In genomic region chr2:197515277-197515797, GRCh38 we compare ENCODE assay signal across 8 cellular contexts. TPM values are rescaled to one million over a fixed set of nuclear protein-coding genes. Genes with fewer than 3 reads are reported as not detected.
DNase-seq lines count a peak whose midpoint lies in the region; ATAC-seq and TF ChIP-seq lines count a peak whose summit lies in the region.

No MANE protein-coding gene starts in this region.

- H3K27ac ChIP-seq in heart left ventricle (peak overlapping the region; percentile 69 to 99 (median 96)), sigmoid colon (peak overlapping the region; percentile 91 to 96 (median 92))

- H3K4me1 ChIP-seq in BE2C = peaks cover 5% of the 10 kb centered on the region
- peaks cover 0 to 41% (median 23%) of the 10 kb centered on the region in 12 donors for H3K4me1 ChIP-seq in heart left ventricle
- H3K4me1 ChIP-seq in sigmoid colon = peaks cover 0 to 31% (median 23%) of the 10 kb centered on the region in 4 donors

- POLR2A ChIA-PET in activated B cell treated with CpG ODN at 0.5 μM for 24 hours (lab: Charles Lee) = interaction anchor here (0.6 to 5.7 kb wide), 11 partner anchors 9 to 1858 kb away, joined by 3 to 173 read pairs (median 7); partner anchors contain the start of genes COQ10B, GTF3C3, HSPD1 and HSPE1

- H3K9me3 Mint-ChIP-seq in activated B cell treated with CpG ODN at 0.5 μM for 24 hours = peaks cover 2% of the 10 kb centered on the region

- DNase-seq in BE2C = peak; percentile 26
- peak; percentile 48 for DNase-seq in HT-29 (ENCODE audit: low spot score)
- no peak for DNase-seq in activated B cell treated with CpG ODN at 0.5 μM for 24 hours
- DNase-seq in heart left ventricle = no peak
- DNase-seq in sigmoid colon = no peak
- no peak for DNase-seq in MV-4-11 (lab: John Stamatoyannopoulos, UW)

- H3K4me3 ChIP-seq in BE2C (ENCODE audit: low read depth, low read length) (peak overlapping the region; percentile 99), heart left ventricle (peak overlapping the region; percentile 73 to 99 (median 94)), sigmoid colon (peak overlapping the region; percentile 66 to 90 (median 89))

- WGBS in heart left ventricle, 4 donors = 0 to 2% (median 1%) methylated on average over 15 to 24 of the region's 24 CpGs
- 0% methylated on average over 24 of the region's 24 CpGs for WGBS in sigmoid colon, 2 donors

- no peak for TF ChIP-seq CTCF in BE2C (IDR thresholded peaks at IDR 0.05; ENCODE audit: low read depth, low read length)
- no peak for TF ChIP-seq CTCF in activated B cell treated with CpG ODN at 0.5 μM for 24 hours (IDR thresholded peaks at IDR 0.05)
- TF ChIP-seq CTCF in heart left ventricle (IDR thresholded peaks at IDR 0.05) = no peak
- TF ChIP-seq CTCF in sigmoid colon (IDR thresholded peaks at IDR 0.05) = no peak

- peak overlapping the region; percentile 96 for H3K4me3 Mint-ChIP-seq in activated B cell treated with CpG ODN at 0.5 μM for 24 hours

- TF ChIP-seq POLR2A in heart left ventricle (IDR thresholded peaks at IDR 0.05) (no peak), sigmoid colon (IDR thresholded peaks at IDR 0.05) (no peak)

- peak in 1 of 4 donors; percentile 15 for TF ChIP-seq EP300 in sigmoid colon (IDR thresholded peaks at IDR 0.05)

- ATAC-seq in GM19035 (IDR thresholded peaks at IDR 0.05; ENCODE audit: unreplicated experiment) (peak; percentile 1), activated B cell treated with CpG ODN at 0.5 μM for 24 hours (ENCODE audit: low read depth) (no peak), heart left ventricle (peak in 2 of 4 donors; percentile 6 to 38), HG03139 (IDR thresholded peaks at IDR 0.05; ENCODE audit: unreplicated experiment) (no peak)

- peak overlapping the region; percentile 95 for H3K27ac Mint-ChIP-seq in activated B cell treated with CpG ODN at 0.5 μM for 24 hours

- peaks cover 14% of the 10 kb centered on the region for H3K36me3 Mint-ChIP-seq in activated B cell treated with CpG ODN at 0.5 μM for 24 hours (ENCODE audit: low read depth)

- CTCF ChIA-PET in activated B cell treated with CpG ODN at 0.5 μM for 24 hours (lab: Charles Lee) = no interaction called here

- H3K36me3 ChIP-seq in BE2C (no peaks in the 10 kb centered on the region; the same call in 1 of the 2 replicates), heart left ventricle (peaks cover 0 to 4% (median 0%) of the 10 kb centered on the region in 9 donors), sigmoid colon (no peaks in the 10 kb centered on the region)

- H3K4me1 Mint-ChIP-seq in activated B cell treated with CpG ODN at 0.5 μM for 24 hours = peaks cover 33% of the 10 kb centered on the region

- H3K9me3 ChIP-seq in BE2C (no peaks in the 10 kb centered on the region), heart left ventricle (no peaks in the 10 kb centered on the region), sigmoid colon (no peaks in the 10 kb centered on the region)

- H3K27me3 Mint-ChIP-seq in activated B cell treated with CpG ODN at 0.5 μM for 24 hours = no peaks in the 10 kb centered on the region

- intact Hi-C loops in activated B cell treated with CpG ODN at 0.5 μM for 24 hours (cut with micrococcal nuclease) (loop anchor here (1.0 to 10.0 kb wide), 6 partner anchors 15 to 1861 kb away; partner anchors contain the start of genes CCDC150, COQ10B, HSPE1 and MARS2), heart left ventricle (cut with DNase I) (loop anchor here in 8 of 10 donors (1.0 to 10.0 kb wide), 4 partner anchors 15 to 192 kb away; partner anchors contain the start of genes HSPE1 (in 6 of the 8) and MARS2 (in 4 of the 8)), sigmoid colon (cut with DNase I) (loop anchor here (2.0 to 5.0 kb wide), 6 partner anchors 15 to 1942 kb away; partner anchors contain the start of genes COQ10B, HSPE1, MARS2 and SATB2)

- no peaks in the 10 kb centered on the region for H3K27me3 ChIP-seq in BE2C
- no peaks in the 10 kb centered on the region for H3K27me3 ChIP-seq in heart left ventricle
- no peaks in the 10 kb centered on the region for H3K27me3 ChIP-seq in sigmoid colon

RNA-seq across cellular contexts. Expression of gene MOB4, which starts 0.5 kb away (rescaled TPM):
- polyA plus RNA-seq in BE2C (2012; ENCODE audit: insufficient read depth, insufficient read length, low read depth) = 66.7 TPM
- 15.3 and 17.9 TPM in 2 replicates for total RNA-seq in HT-29 (2014; rRNA removed; shearing (Covaris generic))
- 21.7 and 22.1 TPM in 2 replicates for total RNA-seq in activated B cell treated with CpG ODN at 0.5 μM for 24 hours
- 10 to 100 TPM; 25.6 to 40.9 (median 35.2) TPM for total RNA-seq in heart left ventricle
- 10 to 100 TPM; 19.6 to 48.9 TPM for polyA plus RNA-seq in heart left ventricle
- total RNA-seq in sigmoid colon = 10 to 100 TPM; 29.1 to 50.5 (median 38.7) TPM
- polyA plus RNA-seq in sigmoid colon = 10 to 100 TPM; 22.2 to 49.9 (median 40.9) TPM

RNA-seq across cellular contexts. Expression of gene HSPE1, which starts 15.2 kb away (rescaled TPM):
- polyA plus RNA-seq in BE2C (2012; ENCODE audit: insufficient read depth, insufficient read length, low read depth) = 441 TPM
- 195 and 211 TPM in 2 replicates for total RNA-seq in HT-29 (2014; rRNA removed; shearing (Covaris generic))
- total RNA-seq in activated B cell treated with CpG ODN at 0.5 μM for 24 hours (108 and 116 TPM in 2 replicates), heart left ventricle (100 to 1,000 TPM in 6 of 9 donors, 10 to 100 TPM in 3; 75.0 to 136 (median 102) TPM), sigmoid colon (100 to 1,000 TPM in 2 of 4 donors, 10 to 100 TPM in 2; 47.8 to 136 (median 106) TPM)
- polyA plus RNA-seq in heart left ventricle (100 to 1,000 TPM; 184 to 261 TPM), sigmoid colon (100 to 1,000 TPM; 194 to 267 (median 217) TPM)

RNA-seq across cellular contexts. Expression of gene HSPD1, which starts 15.7 kb away (rescaled TPM):
- 331 TPM for polyA plus RNA-seq in BE2C (2012; ENCODE audit: insufficient read depth, insufficient read length, low read depth)
- 259 and 306 TPM in 2 replicates for total RNA-seq in HT-29 (2014; rRNA removed; shearing (Covaris generic))
- 250 and 252 TPM in 2 replicates for total RNA-seq in activated B cell treated with CpG ODN at 0.5 μM for 24 hours
- total RNA-seq in heart left ventricle = 100 to 1,000 TPM in 7 of 9 donors, 10 to 100 TPM in 2; 86.7 to 154 (median 118) TPM
- 100 to 1,000 TPM; 121 to 246 TPM for polyA plus RNA-seq in heart left ventricle
- 100 to 1,000 TPM in 3 of 4 donors, 10 to 100 TPM in 1; 98.9 to 144 (median 114) TPM for total RNA-seq in sigmoid colon
- polyA plus RNA-seq in sigmoid colon = 100 to 1,000 TPM; 121 to 313 (median 177) TPM

Comparison
In these comparisons a context has a peak if more than half of its experiments do, and no peak if none do; other contexts are left out.
1. DNase-seq: peak in BE2C (single experiment) and HT-29 (single experiment); none in activated B cell treated with CpG ODN at 0.5 μM for 24 hours (single experiment), heart left ventricle (0 of 5), sigmoid colon (single experiment) and MV-4-11 (single experiment).
2. Peak in every context shown above with its lines, with median percentiles within 50 percentile points of each other: H3K4me3 ChIP-seq.